In genomic region chr2:20578266-20578894, GRCh38 we compare ENCODE assay signal across 10 cellular contexts.
DNase-seq lines count a peak whose midpoint lies in the region; ATAC-seq, FAIRE-seq and TF ChIP-seq lines count a peak whose summit lies in the region.
"Had no signal": no experiment of that assay in that cellular context is flagged by ENCODE, and none has a peak within 500 bp of the region (broad histone marks: within the 10 kb centered on the region; RNA-seq: fewer than 3 reads in every experiment).

No MANE protein-coding gene starts in this region.

- TF ChIP-seq RAD21 in HepG2 (CRISPR knock-in tag; IDR thresholded peaks at IDR 0.05) = no peak

- DNase-seq in astrocyte (ENCODE audit: low read depth) (no peak), HepG2 (ENCODE audit: low spot score) (no peak), NCI-H146 treated with DMSO at 0.1 percent for 48 hours (lab: John Stamatoyannopoulos, UW; ENCODE audit: unreplicated experiment) (no peak), COLO668 (lab: John Stamatoyannopoulos, UW; ENCODE audit: unreplicated experiment) (no peak)
- no peak for DNase-seq in stimulated activated naive B cell treated with anti-CD40 and anti-IgM and Interleukin-4, amounts not matched to agents 10 μg/mL and 1 μg/mL and 100 μg/mL, for 72 hours
- DNase-seq: activated naive CD4-positive, alpha-beta T cell treated with anti-CD3 and anti-CD28 coated beads, Interleukin-2, amount 50 U/mL, for 16 hours; NCI-H526 treated with DMSO at 0.1 percent for 48 hours had no signal

- H2AFZ ChIP-seq in astrocyte (ENCODE audit: low read depth, low read length) (no peak overlapping the region), HepG2 (ENCODE audit: low read length) (no peak overlapping the region)

- H3K4me3 ChIP-seq in HUES48 (ENCODE audit: low read depth, low read length) (no peak overlapping the region), astrocyte (ENCODE audit: insufficient read depth, low read depth, low read length) (no peak overlapping the region), HepG2 (replicated peaks in 1 of 3; ENCODE audit: insufficient read depth in 1 of 3, low read depth in 2 of 3, low read length in 3 of 3) (0 out of 6 replicates have a peak overlapping the region, but pooled peaks of 1 of the 3 experiments have one; percentile 0)

- H3K9me3 ChIP-seq in HUES48 (ENCODE audit: control insufficient read depth, insufficient read depth, low read length) = no peaks in the 10 kb centered on the region
- H3K9me3 ChIP-seq in astrocyte (ENCODE audit: insufficient read depth, low read depth, low read length) = no peaks in the 10 kb centered on the region
- H3K9me3 ChIP-seq in HepG2 (ENCODE audit: low read length) = peaks cover 5% of the 10 kb centered on the region

- H3K4me2 ChIP-seq in astrocyte (ENCODE audit: low read length) (peak overlapping the region; percentile 54), HepG2 (ENCODE audit: low read depth, low read length) (peak overlapping the region; percentile 50)

- WGBS in HepG2 (ENCODE audit: low lambda C conversion rate) = 78% methylated on average over 5 of the region's 6 CpGs

- FAIRE-seq in astrocyte (lab: Jason Lieb, UNC) = no peak
- no peak for FAIRE-seq in HepG2 (lab: Jason Lieb, UNC)

- TF ChIP-seq CTCF in astrocyte (IDR thresholded peaks at IDR 0.05; ENCODE audit: insufficient read depth, low read depth, low read length) (no peak), HepG2 (CRISPR knock-in tag; IDR thresholded peaks at IDR 0.05) (no peak)

- no peaks in the 10 kb centered on the region for H3K36me3 ChIP-seq in HUES48 (ENCODE audit: control insufficient read depth, insufficient read depth, low read length)
- H3K36me3 ChIP-seq in astrocyte (ENCODE audit: insufficient read depth, low read length) = no peaks in the 10 kb centered on the region
- H3K36me3 ChIP-seq in HepG2 (replicated peaks in 1 of 2; ENCODE audit: control insufficient read depth in 1 of 2, insufficient read depth in 2 of 2, low read length in 2 of 2) = no peaks in the 10 kb centered on the region

- H3K4me3 Mint-ChIP-seq in astrocyte (ENCODE audit: unreplicated experiment) = no peak overlapping the region
- H3K4me3 Mint-ChIP-seq in stimulated activated naive B cell treated with anti-CD40 and anti-IgM and Interleukin-4, amounts not matched to agents 10 μg/mL and 1 μg/mL and 100 μg/mL, for 72 hours = no peak overlapping the region

- H3K9me3 Mint-ChIP-seq in astrocyte (ENCODE audit: unreplicated experiment) = peaks cover 3% of the 10 kb centered on the region
- peaks cover 0 to 4% of the 10 kb centered on the region in 2 donors for H3K9me3 Mint-ChIP-seq in stimulated activated naive B cell treated with anti-CD40 and anti-IgM and Interleukin-4, amounts not matched to agents 10 μg/mL and 1 μg/mL and 100 μg/mL, for 72 hours

- H3K4me1 Mint-ChIP-seq in astrocyte (ENCODE audit: low read depth, unreplicated experiment) = peaks cover 52% of the 10 kb centered on the region
- peaks cover 42 to 50% of the 10 kb centered on the region in 2 donors for H3K4me1 Mint-ChIP-seq in stimulated activated naive B cell treated with anti-CD40 and anti-IgM and Interleukin-4, amounts not matched to agents 10 μg/mL and 1 μg/mL and 100 μg/mL, for 72 hours

- H3K27me3 Mint-ChIP-seq in astrocyte (ENCODE audit: low read depth, unreplicated experiment) = no peaks in the 10 kb centered on the region
- H3K27me3 Mint-ChIP-seq in stimulated activated naive B cell treated with anti-CD40 and anti-IgM and Interleukin-4, amounts not matched to agents 10 μg/mL and 1 μg/mL and 100 μg/mL, for 72 hours = no peaks in the 10 kb centered on the region

- H3K4me1 ChIP-seq in HUES48 (ENCODE audit: control insufficient read depth, insufficient read depth, low read length) (no peaks in the 10 kb centered on the region), astrocyte (ENCODE audit: insufficient read depth, low read length) (peaks cover 45% of the 10 kb centered on the region), HepG2 (ENCODE audit: insufficient read depth, low read length) (peaks cover 98% of the 10 kb centered on the region)

- CTCF ChIA-PET in HepG2 (lab: Yijun Ruan, JAX; ENCODE audit: low intra/inter-chr PET ratio, low total read pairs) = no interaction called here

- H3K79me2 ChIP-seq in astrocyte (ENCODE audit: insufficient read depth, low read length) (no peaks in the 10 kb centered on the region), HepG2 (ENCODE audit: insufficient read depth, low read length) (no peaks in the 10 kb centered on the region)

- H3K36me3 Mint-ChIP-seq in astrocyte (ENCODE audit: low read depth, unreplicated experiment) = no peaks in the 10 kb centered on the region
- H3K36me3 Mint-ChIP-seq in stimulated activated naive B cell treated with anti-CD40 and anti-IgM and Interleukin-4, amounts not matched to agents 10 μg/mL and 1 μg/mL and 100 μg/mL, for 72 hours = peaks cover 1 to 10% of the 10 kb centered on the region in 2 donors

- TF ChIP-seq EP300 in HepG2 (IDR thresholded peaks at IDR 0.05; ENCODE audit: low read depth in 2 of 2, low read length in 2 of 2) (no peak), HepG2 (CRISPR knock-in tag; IDR thresholded peaks at IDR 0.05; ENCODE audit: borderline replicate concordance) (no peak)

- H3K9ac ChIP-seq in HUES48 (ENCODE audit: low read depth, low read length) (no peak overlapping the region), astrocyte (ENCODE audit: low read length) (peak overlapping the region; percentile 82), HepG2 (ENCODE audit: insufficient read depth, low read depth, low read length) (peak overlapping the region; percentile 77)

- peak overlapping the region; percentile 94 for H3K27ac ChIP-seq in HUES48 (ENCODE audit: low read depth, low read length)
- H3K27ac ChIP-seq in astrocyte (ENCODE audit: low read depth, low read length) = peak overlapping the region; percentile 97
- H3K27ac ChIP-seq in HepG2 (ENCODE audit: extremely low read length, insufficient read depth, low read length) = peak overlapping the region; percentile 97

- H3K27me3 ChIP-seq in HUES48 (ENCODE audit: control insufficient read depth, insufficient read depth, low read length) = no peaks in the 10 kb centered on the region
- H3K27me3 ChIP-seq in astrocyte (ENCODE audit: insufficient read depth, low read length) = no peaks in the 10 kb centered on the region
- H3K27me3 ChIP-seq in HepG2 (ENCODE audit: control insufficient read depth in 1 of 2, insufficient read depth in 2 of 2, low read length in 2 of 2) = no peaks in the 10 kb centered on the region

- no TSS peak for BruUV-seq in HepG2 (replicated peaks; lab: Mats Ljungman, UMichigan)

- H4K20me1 ChIP-seq in astrocyte (ENCODE audit: insufficient read depth, low read length) (no peaks in the 10 kb centered on the region), HepG2 (ENCODE audit: insufficient read depth, low read length) (no peaks in the 10 kb centered on the region)

- intact Hi-C loops in HepG2 (cut with micrococcal nuclease; ENCODE audit: unreplicated experiment) = loop anchor here (2.0 kb wide), 1 partner anchor 56 kb away; no protein-coding TSS in a partner anchor

- no peak; a peak in 1 of 4 replicates for TF ChIP-seq POLR2A in HepG2 (IDR thresholded peaks at IDR 0.05; ENCODE audit: insufficient read depth in 1 of 2, low read depth in 2 of 2, low read length in 2 of 2)

- H3K27ac Mint-ChIP-seq in astrocyte (ENCODE audit: unreplicated experiment) = peak overlapping the region; percentile 87
- peak overlapping the region; percentile 3 for H3K27ac Mint-ChIP-seq in stimulated activated naive B cell treated with anti-CD40 and anti-IgM and Interleukin-4, amounts not matched to agents 10 μg/mL and 1 μg/mL and 100 μg/mL, for 72 hours

- POLR2A ChIA-PET in HepG2 (lab: Yijun Ruan, JAX) = interaction anchor here (0.9 to 36.8 kb wide), 14 partner anchors 8 to 139 kb away, joined by 3 to 1537 read pairs (median 19); partner anchors contain the start of gene RHOB

- ATAC-seq in HepG2 (no peak), GM18502 (IDR thresholded peaks at IDR 0.05; ENCODE audit: poor library complexity, unreplicated experiment) (no peak), GM21390 (IDR thresholded peaks at IDR 0.05; ENCODE audit: unreplicated experiment) (no peak)
- no peak for ATAC-seq in stimulated activated naive B cell treated with anti-CD40 and anti-IgM and Interleukin-4, amounts not matched to agents 10 μg/mL and 1 μg/mL and 100 μg/mL, for 72 hours (replicated peaks)

- in situ Hi-C loops in HepG2 (cut with HindIII; ENCODE audit: extremely low pct_ligation_motif_present, low pct_unique_long_range_greater_than_20kb) = no loop called here

TF ChIP-seq in HepG2, 621 proteins besides CTCF, POLR2A, EP300 and RAD21 (continues in another document):
- TF ChIP-seq CEBPZ (IDR thresholded peaks at IDR 0.05; ENCODE audit: low read length) (no peak), BRD4 (CRISPR knock-in tag; IDR thresholded peaks at IDR 0.05) (0 out of 2 replicates have a peak, but pooled peaks have one; percentile 28), ERF (CRISPR knock-in tag; IDR thresholded peaks at IDR 0.05) (no peak), ZNF446 (CRISPR knock-in tag; IDR thresholded peaks at IDR 0.05) (no peak), GTF3A (CRISPR knock-in tag; conservative IDR thresholded peaks at IDR 0.05) (0 out of 2 replicates have a peak, but pooled peaks have one; percentile 77)
